In genomic region chr11:68938816-68939582, GRCh38 we compare ENCODE assay signal across 29 cellular contexts. TPM values are rescaled to one million over a fixed set of nuclear protein-coding genes. Genes with fewer than 3 reads are reported as not detected.
DNase-seq lines count a peak whose midpoint lies in the region; ATAC-seq and TF ChIP-seq lines count a peak whose summit lies in the region.
"Had no signal": no experiment of that assay in that cellular context is flagged by ENCODE, and none has a peak within 500 bp of the region (broad histone marks: within the 10 kb centered on the region; RNA-seq: fewer than 3 reads in every experiment).

No MANE protein-coding gene starts in this region.

- H3K4me3 ChIP-seq in mucosa of descending colon = no peak overlapping the region
- H3K4me3 ChIP-seq: GM12878, HAP-1, upper lobe of left lung had no signal

- TF ChIP-seq CTCF in GM13976 (IDR thresholded peaks at IDR 0.05; ENCODE audit: borderline replicate concordance, control extremely low read depth, extremely low read depth, insufficient read depth, missing control alignments) = no peak
- TF ChIP-seq CTCF in mucosa of descending colon (IDR thresholded peaks at IDR 0.05) = no peak

- peaks cover 12% of the 10 kb centered on the region for H3K4me1 ChIP-seq in mucosa of descending colon (ENCODE audit: low read depth)
- H3K4me1 ChIP-seq: HAP-1, upper lobe of left lung had no signal

- CTCF ChIA-PET in activated naive CD4-positive, alpha-beta T cell treated with anti-CD3 and anti-CD28 coated beads, Interleukin-2, amount 10 ng/mL, durations not matched to agents 7 days and 5 days (lab: Charles Lee) = no interaction called here

- no peaks in the 10 kb centered on the region for H3K4me1 Mint-ChIP-seq in activated naive CD4-positive, alpha-beta T cell treated with anti-CD3 and anti-CD28 coated beads, Interleukin-2, amount 10 ng/mL, durations not matched to agents 7 days and 5 days
- H3K4me1 Mint-ChIP-seq in dendritic cell treated with granulocyte-macrophage colony-stimulating factor and Interleukin-4, amounts not matched to agents 40 ng/mL and 50 ng/mL, for 4 days (ENCODE audit: low read depth) = peaks cover 55% of the 10 kb centered on the region
- H3K4me1 Mint-ChIP-seq in stimulated activated naive B cell treated with anti-CD40 and anti-IgM and Interleukin-4, amounts not matched to agents 10 μg/mL and 1 μg/mL and 100 μg/mL, for 72 hours = peaks cover 11 to 24% of the 10 kb centered on the region in 2 donors
- H3K4me1 Mint-ChIP-seq: activated naive CD8-positive, alpha-beta T cell treated with anti-CD3 and anti-CD28 coated beads for 36 hours; B cell; central memory CD8-positive, alpha-beta T cell; memory B cell; T-helper 17 cell had no signal

- no peak for ATAC-seq in stimulated activated naive B cell treated with anti-CD40 and anti-IgM and Interleukin-4, amounts not matched to agents 10 μg/mL and 1 μg/mL and 100 μg/mL, for 72 hours (replicated peaks)
- ATAC-seq in mucosa of descending colon = no peak
- ATAC-seq: GM12878, T-helper 17 cell had no signal

- no peaks in the 10 kb centered on the region for H3K9me3 ChIP-seq in mucosa of descending colon
- H3K9me3 ChIP-seq: HAP-1, SK-N-SH, upper lobe of left lung had no signal

- H3K36me3 ChIP-seq in mucosa of descending colon (ENCODE audit: low read depth) = no peaks in the 10 kb centered on the region

- intact Hi-C loops in dendritic cell treated with granulocyte-macrophage colony-stimulating factor and Interleukin-4, amounts not matched to agents 40 ng/mL and 50 ng/mL, for 4 days (cut with micrococcal nuclease) = no loop called here
- intact Hi-C loops in mucosa of descending colon (cut with DNase I, micrococcal nuclease) = no loop called here

- H3K27me3 Mint-ChIP-seq in activated naive CD4-positive, alpha-beta T cell treated with anti-CD3 and anti-CD28 coated beads, Interleukin-2, amount 10 ng/mL, durations not matched to agents 7 days and 5 days = no peaks in the 10 kb centered on the region
- no peaks in the 10 kb centered on the region for H3K27me3 Mint-ChIP-seq in dendritic cell treated with granulocyte-macrophage colony-stimulating factor and Interleukin-4, amounts not matched to agents 40 ng/mL and 50 ng/mL, for 4 days
- no peaks in the 10 kb centered on the region for H3K27me3 Mint-ChIP-seq in stimulated activated naive B cell treated with anti-CD40 and anti-IgM and Interleukin-4, amounts not matched to agents 10 μg/mL and 1 μg/mL and 100 μg/mL, for 72 hours
- H3K27me3 Mint-ChIP-seq: activated naive CD8-positive, alpha-beta T cell treated with anti-CD3 and anti-CD28 coated beads for 36 hours; B cell; central memory CD8-positive, alpha-beta T cell; memory B cell; T-helper 17 cell had no signal

- in situ Hi-C loops in GM13976 (cut with MboI; ENCODE audit: low sequenced_read_pairs, unreplicated experiment) = no loop called here

- DNase-seq in activated naive CD4-positive, alpha-beta T cell treated with anti-CD3 and anti-CD28 coated beads, Interleukin-2, amount 10 ng/mL, durations not matched to agents 7 days and 5 days = no peak
- DNase-seq in activated naive CD4-positive, alpha-beta T cell treated with Interleukin-2 at 50 U/mL for 16 hours = no peak
- DNase-seq in GM13976 (ENCODE audit: low spot score) (peak; percentile 25), NCI-H69 (lab: John Stamatoyannopoulos, UW) (no peak), GF-D8 (lab: John Stamatoyannopoulos, UW) (no peak), mucosa of descending colon (no peak)
- no peak for DNase-seq in stimulated activated naive B cell treated with anti-CD40 and anti-IgM and Interleukin-4, amounts not matched to agents 10 μg/mL and 1 μg/mL and 100 μg/mL, for 72 hours
- DNase-seq: activated CD4-positive, alpha-beta T cell treated with anti-CD3 and anti-CD28 coated beads for 48 hours; activated naive CD8-positive, alpha-beta T cell treated with anti-CD3 and anti-CD28 coated beads for 36 hours; DMS79; head of caudate nucleus; NCI-H1105; NCI-H2029 treated with DMSO at 0.1 percent for 48 hours; NCI-H2227 treated with DMSO at 0.1 percent for 48 hours; occipital lobe; retina; SK-N-SH; stimulated activated CD4-positive, alpha-beta T cell treated with anti-CD3 and anti-CD28 coated beads, Interleukin-4, amount 100 ng/mL, for 24 hours; stimulated activated naive CD4-positive, alpha-beta T cell treated with Interleukin-2 at 50 U/mL for 16 hours; T-helper 17 cell had no signal

- H3K9me3 Mint-ChIP-seq in activated naive CD4-positive, alpha-beta T cell treated with anti-CD3 and anti-CD28 coated beads, Interleukin-2, amount 10 ng/mL, durations not matched to agents 7 days and 5 days = no peaks in the 10 kb centered on the region
- H3K9me3 Mint-ChIP-seq in dendritic cell treated with granulocyte-macrophage colony-stimulating factor and Interleukin-4, amounts not matched to agents 40 ng/mL and 50 ng/mL, for 4 days = no peaks in the 10 kb centered on the region
- H3K9me3 Mint-ChIP-seq in stimulated activated naive B cell treated with anti-CD40 and anti-IgM and Interleukin-4, amounts not matched to agents 10 μg/mL and 1 μg/mL and 100 μg/mL, for 72 hours = no peaks in the 10 kb centered on the region
- H3K9me3 Mint-ChIP-seq: activated naive CD8-positive, alpha-beta T cell treated with anti-CD3 and anti-CD28 coated beads for 36 hours; central memory CD8-positive, alpha-beta T cell; memory B cell had no signal

- no peak overlapping the region for H3K4me3 Mint-ChIP-seq in activated naive CD4-positive, alpha-beta T cell treated with anti-CD3 and anti-CD28 coated beads, Interleukin-2, amount 10 ng/mL, durations not matched to agents 7 days and 5 days
- H3K4me3 Mint-ChIP-seq in dendritic cell treated with granulocyte-macrophage colony-stimulating factor and Interleukin-4, amounts not matched to agents 40 ng/mL and 50 ng/mL, for 4 days = no peak overlapping the region
- no peak overlapping the region for H3K4me3 Mint-ChIP-seq in stimulated activated naive B cell treated with anti-CD40 and anti-IgM and Interleukin-4, amounts not matched to agents 10 μg/mL and 1 μg/mL and 100 μg/mL, for 72 hours
- H3K4me3 Mint-ChIP-seq: activated naive CD8-positive, alpha-beta T cell treated with anti-CD3 and anti-CD28 coated beads for 36 hours; B cell; central memory CD8-positive, alpha-beta T cell; memory B cell; T-helper 17 cell had no signal

- H3K27ac Mint-ChIP-seq in activated naive CD4-positive, alpha-beta T cell treated with anti-CD3 and anti-CD28 coated beads, Interleukin-2, amount 10 ng/mL, durations not matched to agents 7 days and 5 days = peak overlapping the region; percentile 45
- H3K27ac Mint-ChIP-seq in dendritic cell treated with granulocyte-macrophage colony-stimulating factor and Interleukin-4, amounts not matched to agents 40 ng/mL and 50 ng/mL, for 4 days = peak overlapping the region; percentile 40
- peak overlapping the region; percentile 65 for H3K27ac Mint-ChIP-seq in stimulated activated naive B cell treated with anti-CD40 and anti-IgM and Interleukin-4, amounts not matched to agents 10 μg/mL and 1 μg/mL and 100 μg/mL, for 72 hours
- H3K27ac Mint-ChIP-seq: activated naive CD8-positive, alpha-beta T cell treated with anti-CD3 and anti-CD28 coated beads for 36 hours; B cell; memory B cell; T-helper 17 cell had no signal

- H3K36me3 Mint-ChIP-seq in activated naive CD4-positive, alpha-beta T cell treated with anti-CD3 and anti-CD28 coated beads, Interleukin-2, amount 10 ng/mL, durations not matched to agents 7 days and 5 days = peaks cover 9% of the 10 kb centered on the region
- peaks cover 79% of the 10 kb centered on the region for H3K36me3 Mint-ChIP-seq in dendritic cell treated with granulocyte-macrophage colony-stimulating factor and Interleukin-4, amounts not matched to agents 40 ng/mL and 50 ng/mL, for 4 days (ENCODE audit: low read depth)
- H3K36me3 Mint-ChIP-seq in stimulated activated naive B cell treated with anti-CD40 and anti-IgM and Interleukin-4, amounts not matched to agents 10 μg/mL and 1 μg/mL and 100 μg/mL, for 72 hours = peaks cover 26 to 45% of the 10 kb centered on the region in 2 donors
- H3K36me3 Mint-ChIP-seq: activated naive CD8-positive, alpha-beta T cell treated with anti-CD3 and anti-CD28 coated beads for 36 hours had no signal

RNA-seq across cellular contexts. Expression of gene IGHMBP2, which starts 35.3 kb away (rescaled TPM):
- 10 to 100 TPM; 19.7 to 44.7 (median 25.8) TPM for total RNA-seq in mucosa of descending colon

RNA-seq across cellular contexts. Expression of gene MRPL21, which starts 35.4 kb away (rescaled TPM):
- total RNA-seq in mucosa of descending colon = 10 to 100 TPM; 49.2 to 78.4 (median 72.6) TPM

RNA-seq across cellular contexts. Expression of gene MRGPRD, which starts 41.8 kb away (rescaled TPM):
- total RNA-seq in mucosa of descending colon = under 1 TPM in 1 of 3 donors, not detected in 2; 0.41 TPM
- total RNA-seq: A673; activated naive CD8-positive, alpha-beta T cell treated with anti-CD3 and anti-CD28 coated beads for 36 hours; astrocyte; B cell; GM12878; occipital lobe; T-helper 17 cell; upper lobe of left lung had no signal
